Comparison of ENCODE assay signal across 9 cellular contexts in genomic region chr19:12766051-12766521, GRCh38. TPM values are rescaled to one million over a fixed set of nuclear protein-coding genes. Genes with fewer than 3 reads are reported as not detected.
A peak's percentile ranks its signal among the peaks of the same experiment; 100 is the strongest.
DNase-seq lines count a peak whose midpoint lies in the region; ATAC-seq, FAIRE-seq and TF ChIP-seq lines count a peak whose summit lies in the region.
"Had no signal": no experiment of that assay in that cellular context is flagged by ENCODE, and none has a peak within 500 bp of the region (broad histone marks: within the 10 kb centered on the region; RNA-seq: fewer than 3 reads in every experiment).

No MANE protein-coding gene starts in this region.

- H2AFZ ChIP-seq in fibroblast of lung (ENCODE audit: low read length) = peak overlapping the region; percentile 58

- peak; percentile 40 for TF ChIP-seq CTCF in NB4 (IDR thresholded peaks at IDR 0.05; ENCODE audit: low read depth, low read length)
- TF ChIP-seq CTCF in fibroblast of lung (conservative IDR thresholded peaks at IDR 0.05 in 1 of 2, IDR thresholded peaks at IDR 0.05 in 1 of 2; ENCODE audit: low read depth in 1 of 2, low read length in 2 of 2) = peak; percentile 55 to 69
- TF ChIP-seq CTCF in nephron progenitor cell (IDR thresholded peaks at IDR 0.05) = peak; percentile 58

- no peak for TF ChIP-seq POLR2A in NB4 (IDR thresholded peaks at IDR 0.05; ENCODE audit: extremely low read depth, insufficient read length)

- H3K9me3 Mint-ChIP-seq in activated CD8-positive, alpha-beta T cell treated with anti-CD3 and anti-CD28 coated beads, Interleukin-2, amount 10 ng/mL, durations not matched to agents 7 days and 5 days (ENCODE audit: insufficient read depth) = no peaks in the 10 kb centered on the region
- peaks cover 10% of the 10 kb centered on the region for H3K9me3 Mint-ChIP-seq in nephron progenitor cell

- H3K27me3 ChIP-seq in fibroblast of lung (ENCODE audit: control insufficient read depth, insufficient read depth, low read length) = no peaks in the 10 kb centered on the region

- CTCF ChIA-PET in activated CD8-positive, alpha-beta T cell treated with anti-CD3 and anti-CD28 coated beads, Interleukin-2, amount 10 ng/mL, durations not matched to agents 7 days and 5 days (lab: Charles Lee) = interaction anchor here (0.7 to 15.9 kb wide), 13 partner anchors 8 to 81 kb away, joined by 3 to 383 read pairs (median 7); partner anchors contain the start of genes GET3, JUNB, THSD8 and TRIR

- no peaks in the 10 kb centered on the region for H3K27me3 Mint-ChIP-seq in activated CD8-positive, alpha-beta T cell treated with anti-CD3 and anti-CD28 coated beads, Interleukin-2, amount 10 ng/mL, durations not matched to agents 7 days and 5 days (ENCODE audit: low read depth)
- H3K27me3 Mint-ChIP-seq in nephron progenitor cell (ENCODE audit: low read depth, poor library complexity) = peaks cover 25% of the 10 kb centered on the region

- no peak overlapping the region for H3K27ac Mint-ChIP-seq in activated CD8-positive, alpha-beta T cell treated with anti-CD3 and anti-CD28 coated beads, Interleukin-2, amount 10 ng/mL, durations not matched to agents 7 days and 5 days
- H3K27ac Mint-ChIP-seq in nephron progenitor cell = no peak overlapping the region

- FAIRE-seq in urothelium cell line (lab: Jason Lieb, UNC) = no peak

- H4K20me1 ChIP-seq in fibroblast of lung (ENCODE audit: control insufficient read depth, extremely low read depth, insufficient read depth, low read length) = no peaks in the 10 kb centered on the region

- H3K4me1 ChIP-seq in fibroblast of lung (ENCODE audit: control insufficient read depth, extremely low read depth, insufficient read depth, low read length) = no peaks in the 10 kb centered on the region
- H3K4me1 ChIP-seq: Caco-2 had no signal

- peak; percentile 83 for ATAC-seq in activated CD8-positive, alpha-beta T cell treated with anti-CD3 and anti-CD28 coated beads, Interleukin-2, amount 10 ng/mL, durations not matched to agents 7 days and 5 days

- H3K79me2 ChIP-seq in fibroblast of lung (ENCODE audit: control insufficient read depth, insufficient read depth, low read length) = no peaks in the 10 kb centered on the region

- H3K4me3 Mint-ChIP-seq in activated CD8-positive, alpha-beta T cell treated with anti-CD3 and anti-CD28 coated beads, Interleukin-2, amount 10 ng/mL, durations not matched to agents 7 days and 5 days = no peak overlapping the region
- H3K4me3 Mint-ChIP-seq in nephron progenitor cell = peak overlapping the region; percentile 73

- H3K9me3 ChIP-seq in fibroblast of lung (ENCODE audit: control insufficient read depth, insufficient read depth, low read depth, low read length) = no peaks in the 10 kb centered on the region
- H3K9me3 ChIP-seq: Caco-2 had no signal

- peak overlapping the region; percentile 62 for H3K4me2 ChIP-seq in fibroblast of lung (ENCODE audit: extremely low read depth, insufficient read depth, low read length)

- peaks cover 12% of the 10 kb centered on the region for H3K4me1 Mint-ChIP-seq in activated CD8-positive, alpha-beta T cell treated with anti-CD3 and anti-CD28 coated beads, Interleukin-2, amount 10 ng/mL, durations not matched to agents 7 days and 5 days (ENCODE audit: low read depth)
- peaks cover 8% of the 10 kb centered on the region for H3K4me1 Mint-ChIP-seq in nephron progenitor cell

- H3K27ac ChIP-seq in fibroblast of lung (ENCODE audit: insufficient read depth, low read length) = no peak overlapping the region

- peaks cover 2% of the 10 kb centered on the region for H3K36me3 ChIP-seq in fibroblast of lung (ENCODE audit: control insufficient read depth, insufficient read depth, low read length)

- H3K9ac ChIP-seq in fibroblast of lung (ENCODE audit: insufficient read depth, low read length) = no peak overlapping the region

- POLR2A ChIA-PET in activated CD8-positive, alpha-beta T cell treated with anti-CD3 and anti-CD28 coated beads, Interleukin-2, amount 10 ng/mL, durations not matched to agents 7 days and 5 days (lab: Charles Lee) = interaction anchor here (1.1 kb wide), 1 partner anchor 32 kb away, joined by 3 read pairs; no protein-coding TSS in a partner anchor

- DNase-seq in NCI-H510A (lab: John Stamatoyannopoulos, UW) = peak; percentile 36
- DNase-seq in NCI-H510A treated with DMSO at 0.1 percent for 48 hours (lab: John Stamatoyannopoulos, UW) = no peak
- DNase-seq in NB4 (ENCODE audit: low read depth) = peak; percentile 80
- peak; percentile 78 for DNase-seq in activated CD8-positive, alpha-beta T cell treated with anti-CD3 and anti-CD28 coated beads, Interleukin-2, amount 10 ng/mL, durations not matched to agents 7 days and 5 days
- peak in 1 of 2 donors; percentile 80 for DNase-seq in fibroblast of lung (ENCODE audit: low read depth in 2 of 2)
- peak; percentile 87 for DNase-seq in nephron progenitor cell
- DNase-seq in urothelium cell line (ENCODE audit: low spot score) = peak; percentile 73
- no peak for DNase-seq in NCI-H82 treated with DMSO at 0.1 percent for 48 hours (lab: John Stamatoyannopoulos, UW; ENCODE audit: unreplicated experiment)

- H3K4me3 ChIP-seq in NB4 (ENCODE audit: low read depth, low read length) (peak overlapping the region; percentile 38), fibroblast of lung (replicated peaks in 1 of 4; ENCODE audit: control extremely low read depth in 1 of 4, insufficient read depth in 1 of 4, low read depth in 3 of 4, low read length in 4 of 4) (peak overlapping the region; percentile 41 to 60 (median 48))

- peaks cover 2% of the 10 kb centered on the region for H3K36me3 Mint-ChIP-seq in activated CD8-positive, alpha-beta T cell treated with anti-CD3 and anti-CD28 coated beads, Interleukin-2, amount 10 ng/mL, durations not matched to agents 7 days and 5 days (ENCODE audit: low read depth)
- H3K36me3 Mint-ChIP-seq in nephron progenitor cell (ENCODE audit: low read depth) = peaks cover 34% of the 10 kb centered on the region

RNA-seq across cellular contexts. Expression of gene HOOK2, which starts 9.3 kb away (rescaled TPM):
- total RNA-seq in activated CD8-positive, alpha-beta T cell treated with anti-CD3 and anti-CD28 coated beads, Interleukin-2, amount 10 ng/mL, durations not matched to agents 7 days and 5 days = 10 to 100 TPM; 14.4 to 16.9 TPM
- 16.4 and 26.6 TPM in 2 replicates for total RNA-seq in fibroblast of lung
- 6.6 TPM in 2 replicates for polyA plus RNA-seq in fibroblast of lung
- polyA plus RNA-seq in fibroblast of lung (2012) = 9.9 and 10.9 TPM in 2 replicates
- 4.9 and 6.9 TPM in 2 replicates for polyA minus RNA-seq in fibroblast of lung (ENCODE audit: low replicate concordance)

RNA-seq across cellular contexts. Expression of gene BEST2, which starts 14.5 kb away (rescaled TPM):
- not detected for total RNA-seq in activated CD8-positive, alpha-beta T cell treated with anti-CD3 and anti-CD28 coated beads, Interleukin-2, amount 10 ng/mL, durations not matched to agents 7 days and 5 days
- total RNA-seq in fibroblast of lung = not detected in 2 replicates
- not detected in 2 replicates for polyA plus RNA-seq in fibroblast of lung
- 0.06 TPM in 1 of 2 replicates, not detected in the other for polyA plus RNA-seq in fibroblast of lung (2012)
- polyA minus RNA-seq in fibroblast of lung (ENCODE audit: low replicate concordance) = 0.78 TPM in 1 of 2 replicates, not detected in the other

RNA-seq across cellular contexts. Expression of gene JUNB, which starts 25.2 kb away (rescaled TPM):
- total RNA-seq in activated CD8-positive, alpha-beta T cell treated with anti-CD3 and anti-CD28 coated beads, Interleukin-2, amount 10 ng/mL, durations not matched to agents 7 days and 5 days = 10 to 100 TPM; 90.4 to 92.9 TPM
- 108 and 118 TPM in 2 replicates for total RNA-seq in fibroblast of lung
- polyA plus RNA-seq in fibroblast of lung = 20.2 and 93.3 TPM in 2 replicates
- polyA plus RNA-seq in fibroblast of lung (2012) = 42.3 and 166 TPM in 2 replicates
- polyA minus RNA-seq in fibroblast of lung (ENCODE audit: low replicate concordance) = 11.2 and 12.8 TPM in 2 replicates

RNA-seq across cellular contexts. Expression of gene GET3, which starts 28.8 kb away (rescaled TPM):
- total RNA-seq in activated CD8-positive, alpha-beta T cell treated with anti-CD3 and anti-CD28 coated beads, Interleukin-2, amount 10 ng/mL, durations not matched to agents 7 days and 5 days = 10 to 100 TPM; 66.8 to 71.5 TPM
- 94.1 and 95.3 TPM in 2 replicates for total RNA-seq in fibroblast of lung
- polyA plus RNA-seq in fibroblast of lung = 123 and 208 TPM in 2 replicates
- polyA plus RNA-seq in fibroblast of lung (2012) = 98.9 and 166 TPM in 2 replicates
- 114 and 176 TPM in 2 replicates for polyA minus RNA-seq in fibroblast of lung (ENCODE audit: low replicate concordance)

RNA-seq across cellular contexts. Expression of gene TRIR, which starts 31.6 kb away (rescaled TPM):
- 100 to 1,000 TPM; 206 to 228 TPM for total RNA-seq in activated CD8-positive, alpha-beta T cell treated with anti-CD3 and anti-CD28 coated beads, Interleukin-2, amount 10 ng/mL, durations not matched to agents 7 days and 5 days
- 117 and 186 TPM in 2 replicates for total RNA-seq in fibroblast of lung
- polyA plus RNA-seq in fibroblast of lung = 155 and 199 TPM in 2 replicates
- 204 and 242 TPM in 2 replicates for polyA plus RNA-seq in fibroblast of lung (2012)
- polyA minus RNA-seq in fibroblast of lung (ENCODE audit: low replicate concordance) = 43.1 and 70.6 TPM in 2 replicates

Comparison
In these comparisons a context has a peak if more than half of its experiments do, and no peak if none do; other contexts are left out.
1. DNase-seq: peak in NCI-H510A (single experiment), NB4 (single experiment), activated CD8-positive, alpha-beta T cell treated with anti-CD3 and anti-CD28 coated beads, Interleukin-2, amount 10 ng/mL, durations not matched to agents 7 days and 5 days (single experiment), nephron progenitor cell (single experiment) and urothelium cell line (single experiment); none in NCI-H510A treated with DMSO at 0.1 percent for 48 hours (single experiment) and NCI-H82 treated with DMSO at 0.1 percent for 48 hours (single experiment).
2. Peak in every context shown above with its lines, with median percentiles within 50 percentile points of each other: CTCF ChIP-seq.